ENCODE assay signal across 17 cellular contexts in genomic region chr5:143495124-143495523, GRCh38.
DNase-seq lines count a peak whose midpoint lies in the region; ATAC-seq and TF ChIP-seq lines count a peak whose summit lies in the region.
"Had no signal": no experiment of that assay in that cellular context is flagged by ENCODE, and none has a peak within 500 bp of the region (broad histone marks: within the 10 kb centered on the region; RNA-seq: fewer than 3 reads in every experiment).

No MANE protein-coding gene starts in this region.

- no peak overlapping the region for H2AFZ ChIP-seq in mammary epithelial cell (ENCODE audit: low read depth, low read length)

- BruUV-seq in mammary epithelial cell (replicated peaks; lab: Mats Ljungman, UMichigan), result no TSS peak

- H3K4me1 ChIP-seq in mammary epithelial cell (ENCODE audit: insufficient read depth, low read length) (peaks cover 30% of the 10 kb centered on the region), left lung (peaks cover 7 to 27% of the 10 kb centered on the region in 2 donors)

- H3K27me3 ChIP-seq in mammary epithelial cell (ENCODE audit: insufficient read depth, low read length) (no peaks in the 10 kb centered on the region), left lung (no peaks in the 10 kb centered on the region)
- H3K27me3 ChIP-seq: stomach had no signal

- H3K4me3 ChIP-seq in mammary epithelial cell (replicated peaks in 1 of 3; ENCODE audit: insufficient read depth in 1 of 3, low read depth in 2 of 3, low read length in 3 of 3), result no peak overlapping the region
- no peak overlapping the region for H3K4me3 ChIP-seq in left lung
- H3K4me3 ChIP-seq: stomach had no signal

- no peaks in the 10 kb centered on the region for H4K20me1 ChIP-seq in mammary epithelial cell (ENCODE audit: insufficient read depth, low read length)

- ATAC-seq in Right ventricle myocardium superior (ENCODE audit: poor library complexity) (peak; percentile 51), left lung (peak; percentile 86), HG02571 (IDR thresholded peaks at IDR 0.05; ENCODE audit: unreplicated experiment) (no peak), GM21423 (IDR thresholded peaks at IDR 0.05; ENCODE audit: unreplicated experiment) (no peak)
- ATAC-seq: activated CD4-positive, CD25-positive, alpha-beta regulatory T cell treated with anti-CD3 and anti-CD28 coated beads, Interleukin-2, amount 50 U/mL, for 24 hours; left colon; natural killer cell had no signal

- DNase-seq in Right ventricle myocardium superior (no peak), cardiac septum (ENCODE audit: low spot score) (no peak), mammary epithelial cell (peak; percentile 59), left lung (no peak), posterior vena cava (ENCODE audit: low spot score) (no peak)
- DNase-seq in activated effector memory CD4-positive, alpha-beta T cell treated with anti-CD3 and anti-CD28 coated beads, Interleukin-2, amount 50 U/mL, for 16 hours, result no peak
- DNase-seq: activated naive CD4-positive, alpha-beta T cell treated with anti-CD3 and anti-CD28 coated beads, Interleukin-2, amount 10 ng/mL, durations not matched to agents 7 days and 5 days; endodermal cell; left colon; MM.1S; natural killer cell; stomach; T-helper 1 cell had no signal

- H3K9ac ChIP-seq in mammary epithelial cell (ENCODE audit: insufficient read depth, low read length), result no peak overlapping the region

- intact Hi-C loops in Right ventricle myocardium superior (cut with DNase I) (no loop called here), cardiac septum (cut with DNase I) (loop anchor here (5.0 kb wide), 1 partner anchor 47 kb away; no protein-coding TSS in a partner anchor), mammary epithelial cell (cut with micrococcal nuclease) (no loop called here), left lung (cut with DNase I) (no loop called here), posterior vena cava (cut with DNase I) (no loop called here)

- H3K79me2 ChIP-seq in mammary epithelial cell (ENCODE audit: insufficient read depth, low read length), result no peaks in the 10 kb centered on the region

- CTCF ChIA-PET in mammary epithelial cell (lab: Charles Lee; ENCODE audit: low non-redundant PET), result no interaction called here

- H3K27ac ChIP-seq in mammary epithelial cell (ENCODE audit: insufficient read depth, low read depth, low read length) (no peak overlapping the region), left lung (peak overlapping the region in 1 of 2 donors; percentile 30)

- no peaks in the 10 kb centered on the region for H3K36me3 ChIP-seq in mammary epithelial cell (ENCODE audit: insufficient read depth, low read length)
- H3K36me3 ChIP-seq in left lung, result no peaks in the 10 kb centered on the region
- H3K36me3 ChIP-seq: stomach had no signal

- no peak for TF ChIP-seq CTCF in mammary epithelial cell (conservative IDR thresholded peaks at IDR 0.05 in 1 of 2, IDR thresholded peaks at IDR 0.05 in 1 of 2; ENCODE audit: extremely low read depth in 1 of 2, insufficient read depth in 1 of 2, low read depth in 1 of 2, low read length in 2 of 2)
- TF ChIP-seq CTCF in left lung (IDR thresholded peaks at IDR 0.05), result no peak

- in situ Hi-C loops in mammary epithelial cell (cut with MboI; ENCODE audit: low sequenced_read_pairs in 2 of 2), result no loop called here

- peak overlapping the region; percentile 45 for H3K4me2 ChIP-seq in mammary epithelial cell (ENCODE audit: insufficient read depth, low read depth, low read length)

- dilution Hi-C loops in mammary epithelial cell (cut with HindIII; ENCODE audit: low sequenced_read_pairs), result no loop called here

- 69% methylated on average over 2 of the region's 2 CpGs for WGBS in mammary epithelial cell (ENCODE audit: low coverage, missing lambda C conversion rate)

- H3K9me3 ChIP-seq in mammary epithelial cell (replicated peaks; ENCODE audit: insufficient read depth, low read length) (no peaks in the 10 kb centered on the region), left lung (no peaks in the 10 kb centered on the region)
- H3K9me3 ChIP-seq: Caco-2, stomach had no signal

Comparison
In these comparisons a context has a peak if more than half of its experiments do, and no peak if none do; other contexts are left out.
1. ATAC-seq: peak in Right ventricle myocardium superior (single experiment) and left lung (single experiment); none in HG02571 (single experiment) and GM21423 (single experiment).